1 cellular context compared by ENCODE assay signal in the genomic region with DNA sequence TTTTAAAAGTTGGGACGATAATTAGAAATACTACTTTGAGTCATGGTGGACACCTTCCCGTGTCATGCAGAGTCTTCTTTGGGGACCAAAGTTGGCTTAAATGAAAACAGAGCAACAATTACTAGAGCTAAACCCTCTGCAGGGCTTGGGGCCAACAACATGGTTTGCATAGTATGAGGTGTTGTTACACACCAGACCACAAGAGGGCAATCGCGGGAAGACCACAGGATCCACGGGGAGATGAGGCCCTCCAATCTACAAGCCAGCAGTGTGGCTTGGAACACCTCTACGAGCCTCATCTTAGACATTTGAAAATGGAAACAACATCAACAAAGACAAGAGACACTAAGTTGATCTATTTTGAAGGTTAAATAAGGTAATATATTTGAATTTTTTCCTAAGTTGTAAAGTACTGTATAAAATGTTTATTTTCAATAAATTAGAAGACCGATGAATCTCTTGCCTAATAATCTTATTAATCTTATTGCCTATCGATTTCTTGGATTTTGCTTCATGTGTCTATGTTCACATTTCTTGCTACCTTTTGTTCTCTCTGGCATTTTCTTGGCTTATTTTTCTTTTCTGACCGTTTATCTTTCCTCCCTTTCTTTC.
TF ChIP-seq lines count a peak whose summit lies in the region.

No MANE protein-coding gene starts in this region.

TF ChIP-seq in GM12878, 131 proteins besides CTCF, POLR2A, EP300 and RAD21:
- TF ChIP-seq ESRRA (IDR thresholded peaks at IDR 0.05; ENCODE audit: low read length) = no peak
- no peak for TF ChIP-seq SIX5 (IDR thresholded peaks at IDR 0.05; ENCODE audit: low read depth, low read length, severe bottlenecking)
- no peak for TF ChIP-seq ATF3 (IDR thresholded peaks at IDR 0.05; ENCODE audit: borderline replicate concordance, extremely low read depth, low read depth, low read length)
- TF ChIP-seq POU2F2 (IDR thresholded peaks at IDR 0.05; ENCODE audit: borderline replicate concordance, low read depth, low read length) = peak; percentile 79; the same call in 1 of the 3 replicates
- TF ChIP-seq CBFB (IDR thresholded peaks at IDR 0.05; ENCODE audit: low read depth) = peak; percentile 61
- TF ChIP-seq YY1 (IDR thresholded peaks at IDR 0.05; ENCODE audit: low read depth, low read length) = peak; percentile 41; the same call in 1 of the 2 replicates
- TF ChIP-seq SUZ12 (IDR thresholded peaks at IDR 0.05; ENCODE audit: unreplicated experiment) = no peak
- TF ChIP-seq RUNX3 (IDR thresholded peaks at IDR 0.05; ENCODE audit: low read length) = peak; percentile 88
- no peak for TF ChIP-seq DPF2 (IDR thresholded peaks at IDR 0.05)
- no peak for TF ChIP-seq RCOR1 (conservative IDR thresholded peaks at IDR 0.05; ENCODE audit: low read depth, low read length)
- TF ChIP-seq PML (IDR thresholded peaks at IDR 0.05; ENCODE audit: low read length) = no peak
- peak; percentile 89 for TF ChIP-seq SMC3 (IDR thresholded peaks at IDR 0.05; ENCODE audit: borderline replicate concordance, low read length)
